In the genomic region with DNA sequence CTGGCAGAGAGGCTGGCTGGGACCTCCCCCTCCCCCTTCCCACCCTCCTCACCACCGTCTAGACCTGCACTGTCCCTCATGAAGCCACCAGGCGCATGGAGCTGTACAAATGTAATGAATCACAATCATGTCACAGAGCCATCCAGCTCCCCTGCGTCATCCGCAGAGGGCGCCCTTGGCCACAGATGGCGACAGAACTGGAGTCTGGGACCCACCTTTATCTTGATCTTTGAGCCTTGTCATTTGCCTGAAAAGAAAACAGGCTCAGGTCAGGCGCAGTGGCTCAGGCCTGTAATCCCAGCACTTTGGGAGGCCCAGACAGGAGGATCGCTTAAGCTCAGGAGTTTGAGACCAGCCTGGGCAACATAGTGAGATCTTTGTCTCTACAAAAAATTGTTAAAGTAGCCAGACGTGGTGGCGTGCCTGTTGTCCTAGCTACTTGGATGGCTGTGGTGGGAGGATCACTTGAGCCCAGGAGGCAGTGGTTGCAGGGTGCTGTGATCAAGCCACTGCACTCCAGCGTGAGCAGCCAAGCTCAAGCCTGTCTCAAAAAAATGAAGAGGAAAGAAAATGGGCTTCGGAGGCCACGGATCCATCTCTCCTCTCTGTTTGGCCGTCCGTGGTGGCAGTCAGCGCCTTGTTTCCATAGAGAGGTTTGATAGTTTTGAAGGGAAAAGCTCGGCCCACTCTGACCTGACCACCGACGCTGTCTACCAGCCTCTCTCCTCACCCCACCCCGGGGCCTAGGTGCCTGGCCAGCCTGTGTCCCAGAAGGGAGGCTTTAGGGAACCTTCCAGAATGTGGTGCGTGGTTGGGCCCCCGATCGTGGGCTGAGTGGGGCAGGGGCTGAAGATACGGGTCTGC, we compare ENCODE assay signal across 1 cellular context.
TF ChIP-seq lines count a peak whose summit lies in the region.

No MANE protein-coding gene starts in this region.

TF ChIP-seq in K562, 482 proteins besides CTCF, POLR2A, EP300 and RAD21 (continued from another document and continues in another):
- no peak for TF ChIP-seq BMI1 (IDR thresholded peaks at IDR 0.05; ENCODE audit: low read length)
- TF ChIP-seq, protein P1, sequence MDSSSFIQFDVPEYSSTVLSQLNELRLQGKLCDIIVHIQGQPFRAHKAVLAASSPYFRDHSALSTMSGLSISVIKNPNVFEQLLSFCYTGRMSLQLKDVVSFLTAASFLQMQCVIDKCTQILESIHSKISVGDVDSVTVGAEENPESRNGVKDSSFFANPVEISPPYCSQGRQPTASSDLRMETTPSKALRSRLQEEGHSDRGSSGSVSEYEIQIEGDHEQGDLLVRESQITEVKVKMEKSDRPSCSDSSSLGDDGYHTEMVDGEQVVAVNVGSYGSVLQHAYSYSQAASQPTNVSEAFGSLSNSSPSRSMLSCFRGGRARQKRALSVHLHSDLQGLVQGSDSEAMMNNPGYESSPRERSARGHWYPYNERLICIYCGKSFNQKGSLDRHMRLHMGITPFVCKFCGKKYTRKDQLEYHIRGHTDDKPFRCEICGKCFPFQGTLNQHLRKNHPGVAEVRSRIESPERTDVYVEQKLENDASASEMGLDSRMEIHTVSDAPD (CRISPR knock-in tag; IDR thresholded peaks at IDR 0.05) = no peak
- no peak for TF ChIP-seq WHSC1 (IDR thresholded peaks at IDR 0.05; ENCODE audit: low read length)
- no peak for TF ChIP-seq SIRT6 (IDR thresholded peaks at IDR 0.05; ENCODE audit: low read depth, low read length)
- TF ChIP-seq YBX1 (IDR thresholded peaks at IDR 0.05) = no peak
- no peak for TF ChIP-seq NCOA4 (IDR thresholded peaks at IDR 0.05; ENCODE audit: partially characterized antibody)
- TF ChIP-seq PCBP1 (IDR thresholded peaks at IDR 0.05; ENCODE audit: low read depth, low read length, poor library complexity, severe bottlenecking) = no peak
- TF ChIP-seq, protein P2, sequence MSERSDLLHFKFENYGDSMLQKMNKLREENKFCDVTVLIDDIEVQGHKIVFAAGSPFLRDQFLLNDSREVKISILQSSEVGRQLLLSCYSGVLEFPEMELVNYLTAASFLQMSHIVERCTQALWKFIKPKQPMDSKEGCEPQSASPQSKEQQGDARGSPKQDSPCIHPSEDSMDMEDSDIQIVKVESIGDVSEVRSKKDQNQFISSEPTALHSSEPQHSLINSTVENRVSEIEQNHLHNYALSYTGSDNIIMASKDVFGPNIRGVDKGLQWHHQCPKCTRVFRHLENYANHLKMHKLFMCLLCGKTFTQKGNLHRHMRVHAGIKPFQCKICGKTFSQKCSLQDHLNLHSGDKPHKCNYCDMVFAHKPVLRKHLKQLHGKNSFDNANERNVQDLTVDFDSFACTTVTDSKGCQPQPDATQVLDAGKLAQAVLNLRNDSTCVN (CRISPR knock-in tag; IDR thresholded peaks at IDR 0.05) = no peak
- no peak for TF ChIP-seq COPS2 (conservative IDR thresholded peaks at IDR 0.05)
- TF ChIP-seq MEIS2 (IDR thresholded peaks at IDR 0.05; ENCODE audit: partially characterized antibody) = peak; percentile 99
- no peak for TF ChIP-seq BRCA1 (IDR thresholded peaks at IDR 0.05)
- no peak for TF ChIP-seq BRCA1 (CRISPR knock-in tag; IDR thresholded peaks at IDR 0.05)
- TF ChIP-seq PTBP1 (IDR thresholded peaks at IDR 0.05; ENCODE audit: low read depth, low read length) = no peak
- no peak for TF ChIP-seq ETS2 (tag; IDR thresholded peaks at IDR 0.05; ENCODE audit: borderline replicate concordance, poor library complexity, severe bottlenecking)
- no peak for TF ChIP-seq CHD4 (IDR thresholded peaks at IDR 0.05; ENCODE audit: insufficient read depth, insufficient replicate concordance, low read depth, low read length, poor library complexity, severe bottlenecking)
- no peak for TF ChIP-seq RUNX1 (IDR thresholded peaks at IDR 0.05; ENCODE audit: low read depth)
- no peak for TF ChIP-seq ERF (CRISPR knock-in tag; IDR thresholded peaks at IDR 0.05)
- peak; percentile 37; the same call in 1 of the 2 replicates for TF ChIP-seq TCF3 (CRISPR knock-in tag; IDR thresholded peaks at IDR 0.05)
- no peak for TF ChIP-seq EZH2 (IDR thresholded peaks at IDR 0.05; ENCODE audit: borderline replicate concordance, low read depth, low read length)
- TF ChIP-seq NFRKB (IDR thresholded peaks at IDR 0.05; ENCODE audit: low read depth) = no peak
- no peak for TF ChIP-seq SAP30 (IDR thresholded peaks at IDR 0.05; ENCODE audit: borderline replicate concordance, insufficient read depth, low read depth, low read length, poor library complexity, severe bottlenecking)
- TF ChIP-seq HNRNPUL1 (IDR thresholded peaks at IDR 0.05; ENCODE audit: low read length) = no peak
- no peak for TF ChIP-seq ZFPM2 (CRISPR knock-in tag; IDR thresholded peaks at IDR 0.05)
- no peak for TF ChIP-seq SIX5 (IDR thresholded peaks at IDR 0.05; ENCODE audit: borderline replicate concordance in 1 of 2, insufficient read depth in 1 of 2, low read depth in 1 of 2, low read length in 2 of 2)
- TF ChIP-seq PML (IDR thresholded peaks at IDR 0.05; ENCODE audit: low read length) = no peak
- TF ChIP-seq, protein P3, sequence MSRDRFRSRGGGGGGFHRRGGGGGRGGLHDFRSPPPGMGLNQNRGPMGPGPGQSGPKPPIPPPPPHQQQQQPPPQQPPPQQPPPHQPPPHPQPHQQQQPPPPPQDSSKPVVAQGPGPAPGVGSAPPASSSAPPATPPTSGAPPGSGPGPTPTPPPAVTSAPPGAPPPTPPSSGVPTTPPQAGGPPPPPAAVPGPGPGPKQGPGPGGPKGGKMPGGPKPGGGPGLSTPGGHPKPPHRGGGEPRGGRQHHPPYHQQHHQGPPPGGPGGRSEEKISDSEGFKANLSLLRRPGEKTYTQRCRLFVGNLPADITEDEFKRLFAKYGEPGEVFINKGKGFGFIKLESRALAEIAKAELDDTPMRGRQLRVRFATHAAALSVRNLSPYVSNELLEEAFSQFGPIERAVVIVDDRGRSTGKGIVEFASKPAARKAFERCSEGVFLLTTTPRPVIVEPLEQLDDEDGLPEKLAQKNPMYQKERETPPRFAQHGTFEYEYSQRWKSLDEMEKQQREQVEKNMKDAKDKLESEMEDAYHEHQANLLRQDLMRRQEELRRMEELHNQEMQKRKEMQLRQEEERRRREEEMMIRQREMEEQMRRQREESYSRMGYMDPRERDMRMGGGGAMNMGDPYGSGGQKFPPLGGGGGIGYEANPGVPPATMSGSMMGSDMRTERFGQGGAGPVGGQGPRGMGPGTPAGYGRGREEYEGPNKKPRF (IDR thresholded peaks at IDR 0.05; ENCODE audit: low read depth, low read length) = no peak
- TF ChIP-seq, protein P4, sequence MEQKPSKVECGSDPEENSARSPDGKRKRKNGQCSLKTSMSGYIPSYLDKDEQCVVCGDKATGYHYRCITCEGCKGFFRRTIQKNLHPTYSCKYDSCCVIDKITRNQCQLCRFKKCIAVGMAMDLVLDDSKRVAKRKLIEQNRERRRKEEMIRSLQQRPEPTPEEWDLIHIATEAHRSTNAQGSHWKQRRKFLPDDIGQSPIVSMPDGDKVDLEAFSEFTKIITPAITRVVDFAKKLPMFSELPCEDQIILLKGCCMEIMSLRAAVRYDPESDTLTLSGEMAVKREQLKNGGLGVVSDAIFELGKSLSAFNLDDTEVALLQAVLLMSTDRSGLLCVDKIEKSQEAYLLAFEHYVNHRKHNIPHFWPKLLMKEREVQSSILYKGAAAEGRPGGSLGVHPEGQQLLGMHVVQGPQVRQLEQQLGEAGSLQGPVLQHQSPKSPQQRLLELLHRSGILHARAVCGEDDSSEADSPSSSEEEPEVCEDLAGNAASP (IDR thresholded peaks at IDR 0.05) = no peak
- no peak for TF ChIP-seq ZNF695 (CRISPR knock-in tag; IDR thresholded peaks at IDR 0.05)
- TF ChIP-seq ZNF143 (CRISPR knock-in tag; IDR thresholded peaks at IDR 0.05) = 0 out of 2 replicates have a peak, but pooled peaks have one; percentile 35
- TF ChIP-seq CBX3 (IDR thresholded peaks at IDR 0.05; ENCODE audit: borderline replicate concordance in 1 of 2, low read length in 2 of 2) = peak in 1 of 2 experiments; percentile 49; a peak in 1 of 3 replicates
- no peak; the same call in 1 of the 2 replicates for TF ChIP-seq ZNF263 (CRISPR knock-in tag; IDR thresholded peaks at IDR 0.05; ENCODE audit: borderline replicate concordance)
- no peak for TF ChIP-seq ZKSCAN8 (CRISPR knock-in tag; IDR thresholded peaks at IDR 0.05)
- no peak for TF ChIP-seq EGR1 (conservative IDR thresholded peaks at IDR 0.05)
- TF ChIP-seq NR3C1 (CRISPR knock-in tag; IDR thresholded peaks at IDR 0.05) = no peak
- TF ChIP-seq E2F3 (CRISPR knock-in tag; IDR thresholded peaks at IDR 0.05) = no peak
- no peak for TF ChIP-seq TEAD1 (CRISPR knock-in tag; IDR thresholded peaks at IDR 0.05)
- no peak for TF ChIP-seq SP2 (IDR thresholded peaks at IDR 0.05; ENCODE audit: extremely low read depth, low read depth, low read length, poor library complexity, severe bottlenecking)
- TF ChIP-seq GTF2E2 (tag; IDR thresholded peaks at IDR 0.05) = no peak
- no peak for TF ChIP-seq TAF7 (tag; IDR thresholded peaks at IDR 0.05)
- no peak for TF ChIP-seq SRSF9 (IDR thresholded peaks at IDR 0.05; ENCODE audit: borderline replicate concordance, low read depth, low read length)
- TF ChIP-seq MEF2D (tag; conservative IDR thresholded peaks at IDR 0.05; ENCODE audit: low read depth) = no peak
- TF ChIP-seq FOXK1 (CRISPR knock-in tag; IDR thresholded peaks at IDR 0.05; ENCODE audit: borderline replicate concordance) = no peak
- TF ChIP-seq ZNF121 (CRISPR knock-in tag; conservative IDR thresholded peaks at IDR 0.05) = no peak
- no peak for TF ChIP-seq BHLHE40 (IDR thresholded peaks at IDR 0.05; ENCODE audit: low read length)
- TF ChIP-seq, protein P5, sequence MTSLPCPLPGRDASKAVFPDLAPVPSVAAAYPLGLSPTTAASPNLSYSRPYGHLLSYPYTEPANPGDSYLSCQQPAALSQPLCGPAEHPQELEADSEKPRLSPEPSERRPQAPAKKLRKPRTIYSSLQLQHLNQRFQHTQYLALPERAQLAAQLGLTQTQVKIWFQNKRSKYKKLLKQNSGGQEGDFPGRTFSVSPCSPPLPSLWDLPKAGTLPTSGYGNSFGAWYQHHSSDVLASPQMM (CRISPR knock-in tag; IDR thresholded peaks at IDR 0.05) = no peak
- TF ChIP-seq ZNF561 (CRISPR knock-in tag; conservative IDR thresholded peaks at IDR 0.05) = no peak
- TF ChIP-seq, protein P6, sequence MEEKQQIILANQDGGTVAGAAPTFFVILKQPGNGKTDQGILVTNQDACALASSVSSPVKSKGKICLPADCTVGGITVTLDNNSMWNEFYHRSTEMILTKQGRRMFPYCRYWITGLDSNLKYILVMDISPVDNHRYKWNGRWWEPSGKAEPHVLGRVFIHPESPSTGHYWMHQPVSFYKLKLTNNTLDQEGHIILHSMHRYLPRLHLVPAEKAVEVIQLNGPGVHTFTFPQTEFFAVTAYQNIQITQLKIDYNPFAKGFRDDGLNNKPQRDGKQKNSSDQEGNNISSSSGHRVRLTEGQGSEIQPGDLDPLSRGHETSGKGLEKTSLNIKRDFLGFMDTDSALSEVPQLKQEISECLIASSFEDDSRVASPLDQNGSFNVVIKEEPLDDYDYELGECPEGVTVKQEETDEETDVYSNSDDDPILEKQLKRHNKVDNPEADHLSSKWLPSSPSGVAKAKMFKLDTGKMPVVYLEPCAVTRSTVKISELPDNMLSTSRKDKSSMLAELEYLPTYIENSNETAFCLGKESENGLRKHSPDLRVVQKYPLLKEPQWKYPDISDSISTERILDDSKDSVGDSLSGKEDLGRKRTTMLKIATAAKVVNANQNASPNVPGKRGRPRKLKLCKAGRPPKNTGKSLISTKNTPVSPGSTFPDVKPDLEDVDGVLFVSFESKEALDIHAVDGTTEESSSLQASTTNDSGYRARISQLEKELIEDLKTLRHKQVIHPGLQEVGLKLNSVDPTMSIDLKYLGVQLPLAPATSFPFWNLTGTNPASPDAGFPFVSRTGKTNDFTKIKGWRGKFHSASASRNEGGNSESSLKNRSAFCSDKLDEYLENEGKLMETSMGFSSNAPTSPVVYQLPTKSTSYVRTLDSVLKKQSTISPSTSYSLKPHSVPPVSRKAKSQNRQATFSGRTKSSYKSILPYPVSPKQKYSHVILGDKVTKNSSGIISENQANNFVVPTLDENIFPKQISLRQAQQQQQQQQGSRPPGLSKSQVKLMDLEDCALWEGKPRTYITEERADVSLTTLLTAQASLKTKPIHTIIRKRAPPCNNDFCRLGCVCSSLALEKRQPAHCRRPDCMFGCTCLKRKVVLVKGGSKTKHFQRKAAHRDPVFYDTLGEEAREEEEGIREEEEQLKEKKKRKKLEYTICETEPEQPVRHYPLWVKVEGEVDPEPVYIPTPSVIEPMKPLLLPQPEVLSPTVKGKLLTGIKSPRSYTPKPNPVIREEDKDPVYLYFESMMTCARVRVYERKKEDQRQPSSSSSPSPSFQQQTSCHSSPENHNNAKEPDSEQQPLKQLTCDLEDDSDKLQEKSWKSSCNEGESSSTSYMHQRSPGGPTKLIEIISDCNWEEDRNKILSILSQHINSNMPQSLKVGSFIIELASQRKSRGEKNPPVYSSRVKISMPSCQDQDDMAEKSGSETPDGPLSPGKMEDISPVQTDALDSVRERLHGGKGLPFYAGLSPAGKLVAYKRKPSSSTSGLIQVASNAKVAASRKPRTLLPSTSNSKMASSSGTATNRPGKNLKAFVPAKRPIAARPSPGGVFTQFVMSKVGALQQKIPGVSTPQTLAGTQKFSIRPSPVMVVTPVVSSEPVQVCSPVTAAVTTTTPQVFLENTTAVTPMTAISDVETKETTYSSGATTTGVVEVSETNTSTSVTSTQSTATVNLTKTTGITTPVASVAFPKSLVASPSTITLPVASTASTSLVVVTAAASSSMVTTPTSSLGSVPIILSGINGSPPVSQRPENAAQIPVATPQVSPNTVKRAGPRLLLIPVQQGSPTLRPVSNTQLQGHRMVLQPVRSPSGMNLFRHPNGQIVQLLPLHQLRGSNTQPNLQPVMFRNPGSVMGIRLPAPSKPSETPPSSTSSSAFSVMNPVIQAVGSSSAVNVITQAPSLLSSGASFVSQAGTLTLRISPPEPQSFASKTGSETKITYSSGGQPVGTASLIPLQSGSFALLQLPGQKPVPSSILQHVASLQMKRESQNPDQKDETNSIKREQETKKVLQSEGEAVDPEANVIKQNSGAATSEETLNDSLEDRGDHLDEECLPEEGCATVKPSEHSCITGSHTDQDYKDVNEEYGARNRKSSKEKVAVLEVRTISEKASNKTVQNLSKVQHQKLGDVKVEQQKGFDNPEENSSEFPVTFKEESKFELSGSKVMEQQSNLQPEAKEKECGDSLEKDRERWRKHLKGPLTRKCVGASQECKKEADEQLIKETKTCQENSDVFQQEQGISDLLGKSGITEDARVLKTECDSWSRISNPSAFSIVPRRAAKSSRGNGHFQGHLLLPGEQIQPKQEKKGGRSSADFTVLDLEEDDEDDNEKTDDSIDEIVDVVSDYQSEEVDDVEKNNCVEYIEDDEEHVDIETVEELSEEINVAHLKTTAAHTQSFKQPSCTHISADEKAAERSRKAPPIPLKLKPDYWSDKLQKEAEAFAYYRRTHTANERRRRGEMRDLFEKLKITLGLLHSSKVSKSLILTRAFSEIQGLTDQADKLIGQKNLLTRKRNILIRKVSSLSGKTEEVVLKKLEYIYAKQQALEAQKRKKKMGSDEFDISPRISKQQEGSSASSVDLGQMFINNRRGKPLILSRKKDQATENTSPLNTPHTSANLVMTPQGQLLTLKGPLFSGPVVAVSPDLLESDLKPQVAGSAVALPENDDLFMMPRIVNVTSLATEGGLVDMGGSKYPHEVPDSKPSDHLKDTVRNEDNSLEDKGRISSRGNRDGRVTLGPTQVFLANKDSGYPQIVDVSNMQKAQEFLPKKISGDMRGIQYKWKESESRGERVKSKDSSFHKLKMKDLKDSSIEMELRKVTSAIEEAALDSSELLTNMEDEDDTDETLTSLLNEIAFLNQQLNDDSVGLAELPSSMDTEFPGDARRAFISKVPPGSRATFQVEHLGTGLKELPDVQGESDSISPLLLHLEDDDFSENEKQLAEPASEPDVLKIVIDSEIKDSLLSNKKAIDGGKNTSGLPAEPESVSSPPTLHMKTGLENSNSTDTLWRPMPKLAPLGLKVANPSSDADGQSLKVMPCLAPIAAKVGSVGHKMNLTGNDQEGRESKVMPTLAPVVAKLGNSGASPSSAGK (IDR thresholded peaks at IDR 0.05) = no peak
